In the genomic region with DNA sequence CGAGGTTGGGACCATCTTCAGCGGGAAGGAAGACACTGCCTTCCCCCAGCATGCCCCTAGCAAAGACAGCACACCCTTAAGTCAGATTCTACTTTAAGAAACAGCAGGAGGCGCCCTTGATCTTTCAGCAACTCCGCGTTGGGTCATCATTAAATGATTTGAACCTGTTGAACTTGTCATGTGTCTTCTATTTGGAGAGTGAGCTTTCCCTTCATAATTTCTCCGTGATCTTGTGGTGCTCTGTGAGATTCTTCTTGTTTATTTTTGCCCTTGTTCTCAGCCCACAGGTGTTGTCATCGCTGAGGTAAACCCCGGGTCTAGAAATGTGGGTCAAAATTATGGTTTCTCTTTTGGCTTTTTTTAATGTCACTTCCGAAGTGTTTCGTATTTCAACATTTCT, we compare ENCODE assay signal across 1 cellular context.
A peak's percentile ranks its signal among the peaks of the same experiment; 100 is the strongest.
TF ChIP-seq lines count a peak whose summit lies in the region.

No MANE protein-coding gene starts in this region.

TF ChIP-seq in K562, 482 proteins besides CTCF, POLR2A, EP300 and RAD21 (continued from another document):
- TF ChIP-seq SMC3 (conservative IDR thresholded peaks at IDR 0.05; ENCODE audit: insufficient read depth, low read depth, low read length) (peak; percentile 28; the same call in 1 of the 2 replicates), STAG1 (CRISPR knock-in tag; IDR thresholded peaks at IDR 0.05; ENCODE audit: borderline replicate concordance) (peak; percentile 57; the same call in 1 of the 2 replicates)
- TF ChIP-seq, protein P1, sequence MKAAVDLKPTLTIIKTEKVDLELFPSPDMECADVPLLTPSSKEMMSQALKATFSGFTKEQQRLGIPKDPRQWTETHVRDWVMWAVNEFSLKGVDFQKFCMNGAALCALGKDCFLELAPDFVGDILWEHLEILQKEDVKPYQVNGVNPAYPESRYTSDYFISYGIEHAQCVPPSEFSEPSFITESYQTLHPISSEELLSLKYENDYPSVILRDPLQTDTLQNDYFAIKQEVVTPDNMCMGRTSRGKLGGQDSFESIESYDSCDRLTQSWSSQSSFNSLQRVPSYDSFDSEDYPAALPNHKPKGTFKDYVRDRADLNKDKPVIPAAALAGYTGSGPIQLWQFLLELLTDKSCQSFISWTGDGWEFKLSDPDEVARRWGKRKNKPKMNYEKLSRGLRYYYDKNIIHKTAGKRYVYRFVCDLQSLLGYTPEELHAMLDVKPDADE (conservative IDR thresholded peaks at IDR 0.05; ENCODE audit: control insufficient read depth, low read depth, low read length), result no peak
